In genomic region chr1:31797216-31797615, GRCh38 we compare ENCODE assay signal across 19 cellular contexts. TPM values are rescaled to one million over a fixed set of nuclear protein-coding genes. Genes with fewer than 3 reads are reported as not detected.
DNase-seq lines count a peak whose midpoint lies in the region; ATAC-seq and TF ChIP-seq lines count a peak whose summit lies in the region.
"Had no signal": no experiment of that assay in that cellular context is flagged by ENCODE, and none has a peak within 500 bp of the region (broad histone marks: within the 10 kb centered on the region; RNA-seq: fewer than 3 reads in every experiment).

No MANE protein-coding gene starts in this region.

- no peaks in the 10 kb centered on the region for H3K4me1 ChIP-seq in thyroid gland
- H3K4me1 ChIP-seq: Caco-2 had no signal

- H3K27me3 ChIP-seq in thyroid gland: no peaks in the 10 kb centered on the region

- 86 to 90% methylated on average over 5 of the region's 5 CpGs for WGBS in thyroid gland, 2 donors

- no peak for ATAC-seq in Right ventricle myocardium inferior
- ATAC-seq in left lobe of liver: no peak
- ATAC-seq: WTC11 had no signal

- H3K9me3 Mint-ChIP-seq in brain: peaks cover 0 to 4% (median 0%) of the 10 kb centered on the region in 5 experiments
- H3K9me3 Mint-ChIP-seq: memory B cell; neural crest cell; stimulated activated naive CD8-positive, alpha-beta T cell treated with anti-CD3 and anti-CD28 coated beads, Interleukin-15, Interleukin-2, amounts not matched to agents 100 ng/mL and 50 ng/mL, for 24 hours; T-helper 1 cell treated with Interleukin-12 subunit alpha and Interleukin-12 subunit beta and Interleukin-4 antibody, amounts not matched to agents 30 μg/mL and 1 μg/mL, for 36 hours; WTC11 had no signal

- peaks cover 47% of the 10 kb centered on the region for H3K4me1 Mint-ChIP-seq in brain

- no peak overlapping the region for H3K4me3 ChIP-seq in thyroid gland (replicated peaks in 1 of 3)

- peaks cover 8% of the 10 kb centered on the region for H3K27me3 Mint-ChIP-seq in brain
- H3K27me3 Mint-ChIP-seq: stimulated activated naive CD8-positive, alpha-beta T cell treated with anti-CD3 and anti-CD28 coated beads, Interleukin-15, Interleukin-2, amounts not matched to agents 100 ng/mL and 50 ng/mL, for 24 hours had no signal

- no peak overlapping the region for H3K27ac ChIP-seq in thyroid gland

- H3K9me3 ChIP-seq in thyroid gland: no peaks in the 10 kb centered on the region
- H3K9me3 ChIP-seq: Caco-2 had no signal

- DNase-seq in cardiac septum (ENCODE audit: low spot score) (peak; percentile 27), Right ventricle myocardium inferior (ENCODE audit: missing footprints) (no peak), left lobe of liver (ENCODE audit: low spot score) (peak; percentile 11), dermis blood vessel endothelial cell (no peak), HuH-7 (ENCODE audit: low spot score) (no peak), MV-4-11 (lab: John Stamatoyannopoulos, UW) (no peak), thyroid gland (no peak)
- DNase-seq: activated effector memory CD4-positive, alpha-beta T cell treated with anti-CD3 and anti-CD28 coated beads, Interleukin-2, amount 50 U/mL, for 16 hours; amygdala; Caco-2; cortex of kidney; NCI-H187; SHP77 had no signal

- H3K4me3 Mint-ChIP-seq in brain: peak overlapping the region in 2 of 5 experiments; percentile 16 to 30
- H3K4me3 Mint-ChIP-seq: memory B cell; neural crest cell; stimulated activated naive CD8-positive, alpha-beta T cell treated with anti-CD3 and anti-CD28 coated beads, Interleukin-15, Interleukin-2, amounts not matched to agents 100 ng/mL and 50 ng/mL, for 24 hours; T-helper 1 cell treated with Interleukin-12 subunit alpha and Interleukin-12 subunit beta and Interleukin-4 antibody, amounts not matched to agents 30 μg/mL and 1 μg/mL, for 36 hours; WTC11 had no signal

- TF ChIP-seq CTCF in brain (conservative IDR thresholded peaks at IDR 0.05) (no peak), thyroid gland (IDR thresholded peaks at IDR 0.05) (no peak)

- no peaks in the 10 kb centered on the region for H3K36me3 Mint-ChIP-seq in brain
- H3K36me3 Mint-ChIP-seq: memory B cell, WTC11 had no signal

- H3K27ac Mint-ChIP-seq in brain: peak overlapping the region in 4 of 5 experiments; percentile 7 to 90 (median 30)
- H3K27ac Mint-ChIP-seq: memory B cell; T-helper 1 cell treated with Interleukin-12 subunit alpha and Interleukin-12 subunit beta and Interleukin-4 antibody, amounts not matched to agents 30 μg/mL and 1 μg/mL, for 36 hours; WTC11 had no signal

- no peak for TF ChIP-seq POLR2A in thyroid gland (IDR thresholded peaks at IDR 0.05)

- no peaks in the 10 kb centered on the region for H3K36me3 ChIP-seq in thyroid gland

- intact Hi-C loops in cardiac septum (cut with DNase I) (no loop called here), Right ventricle myocardium inferior (cut with DNase I) (no loop called here), thyroid gland (cut with DNase I) (loop anchor here (10.0 kb wide), 2 partner anchors 232 to 402 kb away; no protein-coding TSS in a partner anchor)

RNA-seq across cellular contexts. Expression of gene SPOCD1, which starts 18.6 kb away (rescaled TPM):
- 0.19 TPM for total RNA-seq in cardiac septum
- total RNA-seq in Right ventricle myocardium inferior: not detected
- 1.7 TPM for polyA plus RNA-seq in brain (ENCODE audit: insufficient read depth, low read depth, low replicate concordance)
- 0.08 TPM for total RNA-seq in left lobe of liver
- total RNA-seq in dermis blood vessel endothelial cell: 2.0 and 11.4 TPM in 2 replicates
- total RNA-seq in thyroid gland: 1 to 10 TPM in 1 of 4 donors, under 1 TPM in 2, not detected in 1; 0.22 to 1.6 (median 0.96) TPM

RNA-seq across cellular contexts. Expression of gene ADGRB2, which starts 33.1 kb away (rescaled TPM):
- total RNA-seq in cardiac septum: 7.7 TPM
- total RNA-seq in Right ventricle myocardium inferior: 16.1 TPM
- polyA plus RNA-seq in brain (ENCODE audit: insufficient read depth, low read depth, low replicate concordance): 67.9 TPM
- not detected for total RNA-seq in left lobe of liver
- 0.17 and 0.28 TPM in 2 replicates for total RNA-seq in dermis blood vessel endothelial cell
- 10 to 100 TPM in 2 of 4 donors, 1 to 10 TPM in 2; 2.4 to 14.3 (median 9.8) TPM for total RNA-seq in thyroid gland

Comparison
In these comparisons a context has a peak if more than half of its experiments do, and no peak if none do; other contexts are left out.
1. DNase-seq: peak in cardiac septum (single experiment) and left lobe of liver (single experiment); none in Right ventricle myocardium inferior (single experiment), dermis blood vessel endothelial cell (single experiment), HuH-7 (single experiment), MV-4-11 (single experiment) and thyroid gland (0 of 2).